In genomic region chr6:4446982-4447381, GRCh38 we compare ENCODE assay signal across 13 cellular contexts.
DNase-seq lines count a peak whose midpoint lies in the region; ATAC-seq, FAIRE-seq and TF ChIP-seq lines count a peak whose summit lies in the region.
"Had no signal": no experiment of that assay in that cellular context is flagged by ENCODE, and none has a peak within 500 bp of the region (broad histone marks: within the 10 kb centered on the region; RNA-seq: fewer than 3 reads in every experiment).

No MANE protein-coding gene starts in this region.

- DNase-seq in GM04503 (ENCODE audit: low read depth) (peak; percentile 19), NOMO-1 treated with DMSO at 0.1 percent for 48 hours (lab: John Stamatoyannopoulos, UW; ENCODE audit: unreplicated experiment) (peak; percentile 58), dermis blood vessel endothelial cell (peak; percentile 37), pons (ENCODE audit: low spot score) (peak; percentile 38), NCI-H2107 treated with DMSO at 0.1 percent for 48 hours (lab: John Stamatoyannopoulos, UW; ENCODE audit: unreplicated experiment) (no peak), D721Med (ENCODE audit: insufficient read length, low spot score) (no peak), activated gamma-delta T cell (lab: John Stamatoyannopoulos, UW) (no peak)
- DNase-seq: activated gamma-delta T cell treated with Interleukin-2 at 50 U/mL for 16 hours; NCI-H2029; Peyer's patch; stimulated activated naive CD4-positive, alpha-beta T cell had no signal

- no peak for FAIRE-seq in D721Med (lab: Jason Lieb, UNC)

- no peak for TF ChIP-seq CTCF in D721Med (IDR thresholded peaks at IDR 0.05; ENCODE audit: insufficient read depth, missing control alignments)

- ATAC-seq in HG03439 (IDR thresholded peaks at IDR 0.05; ENCODE audit: unreplicated experiment), result no peak
- ATAC-seq: WTC11 had no signal

Comparison
In these comparisons a context has a peak if more than half of its experiments do, and no peak if none do; other contexts are left out.
1. DNase-seq: peak in GM04503 (single experiment), NOMO-1 treated with DMSO at 0.1 percent for 48 hours (single experiment), dermis blood vessel endothelial cell (single experiment) and pons (single experiment); none in NCI-H2107 treated with DMSO at 0.1 percent for 48 hours (single experiment), D721Med (single experiment) and activated gamma-delta T cell (single experiment).